ENCODE assay signal across 17 cellular contexts in the genomic region with DNA sequence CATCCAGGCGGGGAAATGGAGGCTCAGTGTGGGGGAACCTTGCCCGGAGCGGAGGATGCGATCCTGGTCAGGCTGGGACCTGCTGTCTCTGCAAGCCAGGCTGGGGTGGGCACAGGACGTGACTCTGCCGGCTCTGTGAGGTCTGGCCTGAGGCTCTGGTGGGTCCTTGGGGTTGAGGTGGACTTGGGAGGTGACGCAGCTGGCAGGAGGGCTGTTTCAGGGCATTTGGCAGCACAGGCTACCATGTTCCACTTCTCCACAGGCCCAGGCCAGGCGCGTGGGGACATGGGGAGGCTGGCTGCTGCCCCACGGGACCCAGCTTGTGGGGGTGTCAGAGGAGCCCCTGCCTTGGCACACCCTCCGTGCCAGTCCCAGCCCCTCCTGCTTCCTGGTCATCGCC.
A peak's percentile ranks its signal among the peaks of the same experiment; 100 is the strongest.
DNase-seq lines count a peak whose midpoint lies in the region; ATAC-seq, FAIRE-seq and TF ChIP-seq lines count a peak whose summit lies in the region.
"Had no signal": no experiment of that assay in that cellular context is flagged by ENCODE, and none has a peak within 500 bp of the region (broad histone marks: within the 10 kb centered on the region; RNA-seq: fewer than 3 reads in every experiment).

No MANE protein-coding gene starts in this region.

- no peak overlapping the region for H4K5ac ChIP-seq in H1 (ENCODE audit: insufficient read length, low read depth, low read length)

- peak overlapping the region; percentile 81; the same call in 1 of the 2 replicates for H4K8ac ChIP-seq in H1 (ENCODE audit: extremely low read depth, insufficient read depth, low read length)

- H2BK15ac ChIP-seq in H1 (ENCODE audit: low read length): no peak overlapping the region

- TF ChIP-seq POLR2A in H1 (IDR thresholded peaks at IDR 0.05; ENCODE audit: control extremely low read depth in 1 of 2, low read depth in 2 of 2, low read length in 2 of 2): no peak
- no peak for TF ChIP-seq POLR2A in transverse colon (IDR thresholded peaks at IDR 0.05)

- H3K4ac ChIP-seq in H1 (replicated peaks; ENCODE audit: insufficient read length, low read depth, low read length): no peak overlapping the region

- H3K9ac ChIP-seq in SK-N-SH: no peak overlapping the region
- no peak overlapping the region for H3K9ac ChIP-seq in H1 (replicated peaks in 1 of 4; ENCODE audit: extremely low read depth in 1 of 4, low read depth in 3 of 4, low read length in 3 of 4)

- no peaks in the 10 kb centered on the region for H3K23me2 ChIP-seq in H1 (ENCODE audit: low read depth, low read length)

- H2BK20ac ChIP-seq in H1 (ENCODE audit: low read length): no peak overlapping the region

- DNase-seq in SK-N-SH (peak; percentile 36), H1 (ENCODE audit: low read depth in 1 of 2, low spot score in 2 of 2) (no peak), substantia nigra (lab: John Stamatoyannopoulos, UW) (no peak), transverse colon (no peak), NCI-H2196 (lab: John Stamatoyannopoulos, UW; ENCODE audit: unreplicated experiment) (no peak), GM13977 (ENCODE audit: low spot score) (no peak)
- DNase-seq: CD4-positive, CD25-positive, alpha-beta regulatory T cell; CD8-positive, alpha-beta memory T cell; KBM-7 had no signal

- intact Hi-C loops in transverse colon (cut with DNase I; ENCODE audit: low total_unique reads): no loop called here

- H2AFZ ChIP-seq in SK-N-SH (ENCODE audit: low read depth) (no peak overlapping the region), H1 (ENCODE audit: low read length) (no peak overlapping the region)

- H2AK5ac ChIP-seq in H1 (ENCODE audit: low read depth, low read length): no peak overlapping the region

- H2BK12ac ChIP-seq in H1 (ENCODE audit: low read depth, low read length): no peak overlapping the region

- H3K79me2 ChIP-seq in SK-N-SH (ENCODE audit: insufficient read depth): no peaks in the 10 kb centered on the region
- no peaks in the 10 kb centered on the region; a peak in 1 of 4 replicates for H3K79me2 ChIP-seq in H1 (ENCODE audit: control insufficient read depth in 1 of 2, insufficient read depth in 2 of 2, low read length in 2 of 2)

- POLR2A ChIA-PET in SK-N-SH (lab: Yijun Ruan, JAX) (no interaction called here), H1 (lab: Charles Lee; ENCODE audit: partially characterized antibody) (no interaction called here)

- H4K91ac ChIP-seq in H1 (replicated peaks; ENCODE audit: insufficient read length, low read length): no peak overlapping the region

- in situ Hi-C loops in transverse colon (cut with MboI; ENCODE audit: low pct_ligation_motif_present in 1 of 4, low pct_unique_long_range_greater_than_20kb in 1 of 4, low sequenced_read_pairs in 3 of 4): no loop called here
- in situ Hi-C loops in GM13977 (cut with MboI; ENCODE audit: low pct_unique_long_range_greater_than_20kb, low sequenced_read_pairs, unreplicated experiment): no loop called here

- FAIRE-seq in H1 (lab: Jason Lieb, UNC): no peak
- FAIRE-seq: A549, G401.6, GM12891, GM18507, HepG2 had no signal

- no peak overlapping the region for H3K4me3 ChIP-seq in SK-N-SH (ENCODE audit: low read depth in 2 of 2, low read length in 1 of 2)
- H3K4me3 ChIP-seq in H1 (ENCODE audit: extremely low read depth in 1 of 4, insufficient read depth in 2 of 4, low read depth in 3 of 4, low read length in 4 of 4): no peak overlapping the region
- H3K4me3 ChIP-seq in transverse colon: no peak overlapping the region
- H3K4me3 ChIP-seq: A549, HAP-1 had no signal

- CTCF ChIA-PET in SK-N-SH (lab: Yijun Ruan, JAX): interaction anchor here (1.2 kb wide), 1 partner anchor 12 kb away, joined by 4 read pairs; no protein-coding TSS in a partner anchor
- CTCF ChIA-PET in H1 (lab: Charles Lee; ENCODE audit: partially characterized antibody): interaction anchor here (0.8 kb wide), 1 partner anchor 118 kb away, joined by 3 read pairs; no protein-coding TSS in a partner anchor

- TF ChIP-seq EP300 in SK-N-SH (IDR thresholded peaks at IDR 0.05; ENCODE audit: borderline replicate concordance in 1 of 2, low read depth in 1 of 2, low read length in 1 of 2) (no peak), H1 (IDR thresholded peaks at IDR 0.05; ENCODE audit: borderline replicate concordance in 1 of 2, low read depth in 2 of 2, low read length in 2 of 2) (no peak), transverse colon (IDR thresholded peaks at IDR 0.05; ENCODE audit: low read depth) (no peak)

- H3K27me3 ChIP-seq in SK-N-SH (ENCODE audit: insufficient read depth): no peaks in the 10 kb centered on the region; the same call in 1 of the 2 replicates
- H3K27me3 ChIP-seq in H1 (replicated peaks in 1 of 4; ENCODE audit: control insufficient read depth in 3 of 4, extremely low read depth in 1 of 4, insufficient read depth in 3 of 4, low read length in 3 of 4): no peaks in the 10 kb centered on the region
- H3K27me3 ChIP-seq in transverse colon: no peaks in the 10 kb centered on the region

- peak overlapping the region; percentile 44; the same call in 1 of the 2 replicates for H2BK5ac ChIP-seq in H1 (ENCODE audit: low read depth, low read length)

- H4K20me1 ChIP-seq in SK-N-SH (ENCODE audit: insufficient read depth): no peaks in the 10 kb centered on the region
- peaks cover 2 to 11% of the 10 kb centered on the region in 2 experiments for H4K20me1 ChIP-seq in H1 (replicated peaks in 1 of 2; ENCODE audit: control insufficient read depth in 1 of 2, insufficient read depth in 2 of 2, low read length in 2 of 2)

- H3K4me1 ChIP-seq in SK-N-SH (ENCODE audit: control insufficient read depth in 1 of 2, insufficient read depth in 2 of 2, low read depth in 1 of 2, low read length in 1 of 2): peaks cover 0 to 28% of the 10 kb centered on the region in 2 experiments; a peak in 1 of 4 replicates
- H3K4me1 ChIP-seq in H1 (replicated peaks in 1 of 4; ENCODE audit: control insufficient read depth in 3 of 4, insufficient read depth in 4 of 4, low read length in 3 of 4): peaks cover 6 to 25% (median 13%) of the 10 kb centered on the region in 4 experiments
- no peaks in the 10 kb centered on the region for H3K4me1 ChIP-seq in transverse colon
- H3K4me1 ChIP-seq: A549, HAP-1 had no signal

- no peaks in the 10 kb centered on the region for H3K9me3 ChIP-seq in SK-N-SH
- no peaks in the 10 kb centered on the region for H3K9me3 ChIP-seq in H1 (ENCODE audit: insufficient read depth in 2 of 2, low read depth in 1 of 2, low read length in 1 of 2)
- H3K9me3 ChIP-seq in transverse colon: no peaks in the 10 kb centered on the region
- H3K9me3 ChIP-seq: A549, HAP-1 had no signal

- H3K56ac ChIP-seq in H1 (replicated peaks; ENCODE audit: insufficient read length, low read depth, low read length): no peak overlapping the region

- no peak overlapping the region for H3K23ac ChIP-seq in H1 (ENCODE audit: insufficient read length)

- H3K36me3 ChIP-seq in SK-N-SH (replicated peaks in 1 of 2; ENCODE audit: control insufficient read depth in 1 of 2, insufficient read depth in 2 of 2, low read length in 1 of 2): no peaks in the 10 kb centered on the region
- no peaks in the 10 kb centered on the region for H3K36me3 ChIP-seq in H1 (ENCODE audit: control insufficient read depth in 2 of 4, insufficient read depth in 4 of 4, low read length in 3 of 4)
- no peaks in the 10 kb centered on the region for H3K36me3 ChIP-seq in transverse colon
- H3K36me3 ChIP-seq: HAP-1 had no signal

- no peak overlapping the region for H3K18ac ChIP-seq in H1 (ENCODE audit: extremely low read depth, low read length)

- TF ChIP-seq CTCF in SK-N-SH (IDR thresholded peaks at IDR 0.05) (no peak), H1 (IDR thresholded peaks at IDR 0.05; ENCODE audit: control extremely low read depth in 1 of 3, insufficient read depth in 1 of 3, low read depth in 1 of 3, low read length in 3 of 3) (no peak), transverse colon (IDR thresholded peaks at IDR 0.05) (no peak), GM13977 (IDR thresholded peaks at IDR 0.05; ENCODE audit: extremely low read depth, insufficient read depth, missing control alignments) (no peak)

- WGBS in SK-N-SH (ENCODE audit: low lambda C conversion rate): 27% methylated on average over 2 of the region's 12 CpGs
- 87% methylated on average over 10 of the region's 12 CpGs; no CpG with 5 or more reads in 1 of the 2 experiments for whole genome bisulfite sequencing in H1 (ENCODE audit: extremely low coverage in 1 of 2, insufficient coverage in 1 of 2, insufficient read length in 1 of 2, insufficient replicate concordance in 2 of 2, low coverage in 1 of 2, low lambda C conversion rate in 2 of 2, missing lambda C conversion rate in 1 of 2), 2 experiments
- 86% methylated on average over 12 of the region's 12 CpGs; no CpG with 5 or more reads in 1 of the 2 donors for WGBS in transverse colon (ENCODE audit: low coverage in 1 of 2), 2 donors

- no peaks in the 10 kb centered on the region for H3K9me2 ChIP-seq in SK-N-SH

- H3K79me1 ChIP-seq in H1 (ENCODE audit: low read depth, low read length): peaks cover 2% of the 10 kb centered on the region

- H2BK120ac ChIP-seq in H1 (replicated peaks; ENCODE audit: low read depth, low read length): no peak overlapping the region

- no peak for ATAC-seq in SK-N-SH treated with all-trans-retinoic acid at 6 μM for 48 hours
- ATAC-seq: A549, HepG2 had no signal

- H3K14ac ChIP-seq in H1 (ENCODE audit: insufficient read length): no peak overlapping the region

- H3K4me2 ChIP-seq in SK-N-SH (no peak overlapping the region), H1 (ENCODE audit: insufficient read depth in 1 of 2, low read depth in 2 of 2, low read length in 2 of 2) (no peak overlapping the region)
- H3K4me2 ChIP-seq: A549 had no signal

- TF ChIP-seq RAD21 in SK-N-SH (IDR thresholded peaks at IDR 0.05; ENCODE audit: low read length) (no peak), H1 (IDR thresholded peaks at IDR 0.05 in 1 of 2, conservative IDR thresholded peaks at IDR 0.05 in 1 of 2; ENCODE audit: low read depth in 2 of 2, low read length in 2 of 2) (no peak)

- H3K27ac ChIP-seq in SK-N-SH (ENCODE audit: low read depth in 2 of 2, low read length in 1 of 2): no peak overlapping the region; a peak in 1 of 4 replicates
- H3K27ac ChIP-seq in H1 (ENCODE audit: low read depth, low read length): no peak overlapping the region
- peak overlapping the region; percentile 98 for H3K27ac ChIP-seq in substantia nigra (ENCODE audit: low read depth, low read length, poor library complexity, severe bottlenecking)
- no peak overlapping the region for H3K27ac ChIP-seq in transverse colon
- H3K27ac ChIP-seq: 22Rv1, A549 had no signal

- H3F3A ChIP-seq in SK-N-SH (replicated peaks; ENCODE audit: insufficient read depth): no peaks in the 10 kb centered on the region

TF ChIP-seq in SK-N-SH, 30 proteins besides CTCF, POLR2A, EP300 and RAD21 (continues in another document):
- TF ChIP-seq GATA2 (CRISPR knock-in tag; IDR thresholded peaks at IDR 0.05): no peak

TF ChIP-seq in SK-N-SH treated with all-trans-retinoic acid at 6 μM for 48 hours, 23 proteins besides CTCF, POLR2A, EP300 and RAD21:
- TF ChIP-seq ZNF565 (CRISPR knock-in tag; conservative IDR thresholded peaks at IDR 0.05; ENCODE audit: low read depth): no peak

TF ChIP-seq in H1, 55 proteins besides CTCF, POLR2A, EP300 and RAD21:
- TF ChIP-seq GABPA (IDR thresholded peaks at IDR 0.05; ENCODE audit: borderline replicate concordance, insufficient read depth, low read length) (no peak), BRCA1 (IDR thresholded peaks at IDR 0.05; ENCODE audit: low read depth, low read length) (no peak), NRF1 (IDR thresholded peaks at IDR 0.05; ENCODE audit: low read depth, low read length) (no peak), BCL11A (IDR thresholded peaks at IDR 0.05; ENCODE audit: low read depth in 2 of 2, low read length in 2 of 2) (no peak)
